Comparison of ENCODE assay signal across 1 cellular context in the genomic region with DNA sequence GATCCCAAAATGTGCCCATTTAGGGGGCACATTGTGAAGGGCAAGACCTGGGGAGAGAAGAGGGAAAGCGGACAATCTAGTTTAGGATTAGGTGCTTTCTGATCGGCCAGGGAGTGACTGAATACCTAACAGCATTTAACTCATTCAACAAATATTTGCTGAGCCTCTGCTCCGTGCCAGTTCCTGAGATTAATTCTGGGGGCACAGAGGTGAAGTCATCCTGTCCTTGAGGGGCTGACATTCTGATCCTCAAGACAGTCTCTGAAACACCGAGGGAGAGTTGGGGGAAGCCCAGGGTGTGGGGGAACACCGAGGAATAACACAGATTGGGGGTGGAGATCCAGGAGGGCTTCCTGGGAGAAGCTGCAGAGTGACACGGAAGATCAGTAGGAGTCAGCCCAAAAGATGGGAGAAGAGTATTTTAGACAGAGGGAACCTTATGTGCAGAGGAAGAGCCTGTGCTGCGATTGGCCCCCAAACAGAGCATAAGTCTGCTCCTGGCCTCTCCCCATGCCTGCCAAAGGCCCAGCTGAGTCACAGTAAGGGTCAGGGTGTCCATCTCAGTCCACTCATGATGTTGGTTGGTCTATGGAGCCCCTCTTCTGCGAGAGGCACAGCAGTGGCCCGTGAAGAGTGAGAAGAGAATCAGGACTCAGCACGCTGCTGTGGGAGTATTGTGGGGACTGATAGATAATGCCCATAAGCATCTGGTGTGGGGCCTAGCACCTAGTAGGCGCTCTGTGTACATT.
TF ChIP-seq lines count a peak whose summit lies in the region.

No MANE protein-coding gene starts in this region.

TF ChIP-seq in GM23338, 12 proteins besides CTCF, POLR2A, EP300 and RAD21 (continued from another document):
- TF ChIP-seq ZNF331 (CRISPR knock-in tag; IDR thresholded peaks at IDR 0.05; ENCODE audit: low read depth) (no peak), NANOG (IDR thresholded peaks at IDR 0.05; ENCODE audit: borderline replicate concordance) (no peak), EZH2 (IDR thresholded peaks at IDR 0.05; ENCODE audit: low read depth, unreplicated experiment) (no peak), EZH2phosphoT487 (IDR thresholded peaks at IDR 0.05; ENCODE audit: unreplicated experiment) (no peak), CREB1 (CRISPR knock-in tag; IDR thresholded peaks at IDR 0.05; ENCODE audit: low read depth) (no peak), POLR2AphosphoS5 (IDR thresholded peaks at IDR 0.05; ENCODE audit: low read depth) (no peak), JUNB (IDR thresholded peaks at IDR 0.05; ENCODE audit: unreplicated experiment) (no peak)
- TF ChIP-seq, protein P1, sequence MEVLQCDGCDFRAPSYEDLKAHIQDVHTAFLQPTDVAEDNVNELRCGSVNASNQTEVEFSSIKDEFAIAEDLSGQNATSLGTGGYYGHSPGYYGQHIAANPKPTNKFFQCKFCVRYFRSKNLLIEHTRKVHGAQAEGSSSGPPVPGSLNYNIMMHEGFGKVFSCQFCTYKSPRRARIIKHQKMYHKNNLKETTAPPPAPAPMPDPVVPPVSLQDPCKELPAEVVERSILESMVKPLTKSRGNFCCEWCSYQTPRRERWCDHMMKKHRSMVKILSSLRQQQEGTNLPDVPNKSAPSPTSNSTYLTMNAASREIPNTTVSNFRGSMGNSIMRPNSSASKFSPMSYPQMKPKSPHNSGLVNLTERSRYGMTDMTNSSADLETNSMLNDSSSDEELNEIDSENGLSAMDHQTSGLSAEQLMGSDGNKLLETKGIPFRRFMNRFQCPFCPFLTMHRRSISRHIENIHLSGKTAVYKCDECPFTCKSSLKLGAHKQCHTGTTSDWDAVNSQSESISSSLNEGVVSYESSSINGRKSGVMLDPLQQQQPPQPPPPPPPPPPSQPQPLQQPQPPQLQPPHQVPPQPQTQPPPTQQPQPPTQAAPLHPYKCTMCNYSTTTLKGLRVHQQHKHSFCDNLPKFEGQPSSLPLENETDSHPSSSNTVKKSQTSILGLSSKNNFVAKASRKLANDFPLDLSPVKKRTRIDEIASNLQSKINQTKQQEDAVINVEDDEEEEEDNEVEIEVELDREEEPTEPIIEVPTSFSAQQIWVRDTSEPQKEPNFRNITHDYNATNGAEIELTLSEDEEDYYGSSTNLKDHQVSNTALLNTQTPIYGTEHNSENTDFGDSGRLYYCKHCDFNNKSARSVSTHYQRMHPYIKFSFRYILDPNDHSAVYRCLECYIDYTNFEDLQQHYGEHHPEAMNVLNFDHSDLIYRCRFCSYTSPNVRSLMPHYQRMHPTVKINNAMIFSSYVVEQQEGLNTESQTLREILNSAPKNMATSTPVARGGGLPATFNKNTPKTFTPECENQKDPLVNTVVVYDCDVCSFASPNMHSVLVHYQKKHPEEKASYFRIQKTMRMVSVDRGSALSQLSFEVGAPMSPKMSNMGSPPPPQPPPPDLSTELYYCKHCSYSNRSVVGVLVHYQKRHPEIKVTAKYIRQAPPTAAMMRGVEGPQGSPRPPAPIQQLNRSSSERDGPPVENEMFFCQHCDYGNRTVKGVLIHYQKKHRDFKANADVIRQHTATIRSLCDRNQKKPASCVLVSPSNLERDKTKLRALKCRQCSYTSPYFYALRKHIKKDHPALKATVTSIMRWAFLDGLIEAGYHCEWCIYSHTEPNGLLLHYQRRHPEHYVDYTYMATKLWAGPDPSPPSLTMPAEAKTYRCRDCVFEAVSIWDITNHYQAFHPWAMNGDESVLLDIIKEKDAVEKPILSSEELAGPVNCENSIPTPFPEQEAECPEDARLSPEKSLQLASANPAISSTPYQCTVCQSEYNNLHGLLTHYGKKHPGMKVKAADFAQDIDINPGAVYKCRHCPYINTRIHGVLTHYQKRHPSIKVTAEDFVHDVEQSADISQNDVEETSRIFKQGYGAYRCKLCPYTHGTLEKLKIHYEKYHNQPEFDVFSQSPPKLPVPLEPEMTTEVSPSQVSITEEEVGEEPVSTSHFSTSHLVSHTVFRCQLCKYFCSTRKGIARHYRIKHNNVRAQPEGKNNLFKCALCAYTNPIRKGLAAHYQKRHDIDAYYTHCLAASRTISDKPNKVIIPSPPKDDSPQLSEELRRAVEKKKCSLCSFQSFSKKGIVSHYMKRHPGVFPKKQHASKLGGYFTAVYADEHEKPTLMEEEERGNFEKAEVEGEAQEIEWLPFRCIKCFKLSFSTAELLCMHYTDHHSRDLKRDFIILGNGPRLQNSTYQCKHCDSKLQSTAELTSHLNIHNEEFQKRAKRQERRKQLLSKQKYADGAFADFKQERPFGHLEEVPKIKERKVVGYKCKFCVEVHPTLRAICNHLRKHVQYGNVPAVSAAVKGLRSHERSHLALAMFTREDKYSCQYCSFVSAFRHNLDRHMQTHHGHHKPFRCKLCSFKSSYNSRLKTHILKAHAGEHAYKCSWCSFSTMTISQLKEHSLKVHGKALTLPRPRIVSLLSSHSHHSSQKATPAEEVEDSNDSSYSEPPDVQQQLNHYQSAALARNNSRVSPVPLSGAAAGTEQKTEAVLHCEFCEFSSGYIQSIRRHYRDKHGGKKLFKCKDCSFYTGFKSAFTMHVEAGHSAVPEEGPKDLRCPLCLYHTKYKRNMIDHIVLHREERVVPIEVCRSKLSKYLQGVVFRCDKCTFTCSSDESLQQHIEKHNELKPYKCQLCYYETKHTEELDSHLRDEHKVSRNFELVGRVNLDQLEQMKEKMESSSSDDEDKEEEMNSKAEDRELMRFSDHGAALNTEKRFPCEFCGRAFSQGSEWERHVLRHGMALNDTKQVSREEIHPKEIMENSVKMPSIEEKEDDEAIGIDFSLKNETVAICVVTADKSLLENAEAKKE (CRISPR knock-in tag; IDR thresholded peaks at IDR 0.05) = no peak
- TF ChIP-seq, protein P2, sequence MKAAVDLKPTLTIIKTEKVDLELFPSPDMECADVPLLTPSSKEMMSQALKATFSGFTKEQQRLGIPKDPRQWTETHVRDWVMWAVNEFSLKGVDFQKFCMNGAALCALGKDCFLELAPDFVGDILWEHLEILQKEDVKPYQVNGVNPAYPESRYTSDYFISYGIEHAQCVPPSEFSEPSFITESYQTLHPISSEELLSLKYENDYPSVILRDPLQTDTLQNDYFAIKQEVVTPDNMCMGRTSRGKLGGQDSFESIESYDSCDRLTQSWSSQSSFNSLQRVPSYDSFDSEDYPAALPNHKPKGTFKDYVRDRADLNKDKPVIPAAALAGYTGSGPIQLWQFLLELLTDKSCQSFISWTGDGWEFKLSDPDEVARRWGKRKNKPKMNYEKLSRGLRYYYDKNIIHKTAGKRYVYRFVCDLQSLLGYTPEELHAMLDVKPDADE (IDR thresholded peaks at IDR 0.05) = no peak
